9 cellular contexts compared by ENCODE assay signal in genomic region chr5:172985596-172985995, GRCh38. TPM values are rescaled to one million over a fixed set of nuclear protein-coding genes. Genes with fewer than 3 reads are reported as not detected.
DNase-seq lines count a peak whose midpoint lies in the region; TF ChIP-seq lines count a peak whose summit lies in the region.
"Had no signal": no experiment of that assay in that cellular context is flagged by ENCODE, and none has a peak within 500 bp of the region (broad histone marks: within the 10 kb centered on the region; RNA-seq: fewer than 3 reads in every experiment).

No MANE protein-coding gene starts in this region.

- TF ChIP-seq CTCF in GM12865 (IDR thresholded peaks at IDR 0.05; ENCODE audit: insufficient read depth, low read depth, low read length, missing control alignments) (no peak), OCI-LY3 (IDR thresholded peaks at IDR 0.05; ENCODE audit: low read depth, low read length) (no peak), neutrophil (IDR thresholded peaks at IDR 0.05) (no peak), WERI-Rb-1 (IDR thresholded peaks at IDR 0.05; ENCODE audit: low read depth, low read length) (no peak)

- no peak overlapping the region for H2AFZ ChIP-seq in OCI-LY3 (ENCODE audit: low read depth, low read length)

- H3K27ac ChIP-seq in OCI-LY3 (ENCODE audit: low read length) (peak overlapping the region; percentile 93), duodenal mucosa (ENCODE audit: low read depth, low read length) (no peak overlapping the region), neutrophil (peak overlapping the region; percentile 39), WERI-Rb-1 (no peak overlapping the region)

- peaks cover 12% of the 10 kb centered on the region for H3K4me1 ChIP-seq in OCI-LY3 (ENCODE audit: low read length)
- peaks cover 9 to 13% of the 10 kb centered on the region in 2 donors for H3K4me1 ChIP-seq in duodenal mucosa (ENCODE audit: control insufficient read depth in 1 of 2, insufficient read depth in 2 of 2, low read length in 2 of 2)
- peaks cover 22 to 25% of the 10 kb centered on the region in 2 experiments for H3K4me1 ChIP-seq in neutrophil (ENCODE audit: control insufficient read depth in 1 of 2, insufficient read depth in 1 of 2, low read depth in 1 of 2, low read length in 1 of 2)

- H3K4me3 ChIP-seq in GM12865 (ENCODE audit: low read depth, low read length) (peak overlapping the region; percentile 83), OCI-LY3 (ENCODE audit: low read length) (peak overlapping the region; percentile 98), duodenal mucosa (ENCODE audit: low read depth in 1 of 2, low read length in 2 of 2) (peak overlapping the region; percentile 8 to 11), neutrophil (ENCODE audit: low read depth in 1 of 2, low read length in 1 of 2) (no peak overlapping the region), H7 (ENCODE audit: insufficient read depth, low read depth, low read length) (no peak overlapping the region), WERI-Rb-1 (ENCODE audit: low read depth, low read length) (no peak overlapping the region)

- peaks cover 31% of the 10 kb centered on the region for H3K36me3 ChIP-seq in OCI-LY3 (replicated peaks; ENCODE audit: low read depth, low read length)
- H3K36me3 ChIP-seq in duodenal mucosa (ENCODE audit: control insufficient read depth in 1 of 2, insufficient read depth in 2 of 2, low read length in 2 of 2): peaks cover 0 to 13% of the 10 kb centered on the region in 2 donors
- H3K36me3 ChIP-seq in neutrophil: peaks cover 29% of the 10 kb centered on the region
- H3K36me3 ChIP-seq in H7 (replicated peaks; ENCODE audit: control insufficient read depth, insufficient read depth, low read length): no peaks in the 10 kb centered on the region
- H3K36me3 ChIP-seq in WERI-Rb-1: peaks cover 36% of the 10 kb centered on the region

- peaks cover 71% of the 10 kb centered on the region for H3K79me2 ChIP-seq in OCI-LY3 (ENCODE audit: low read length)

- H3K9ac ChIP-seq in OCI-LY3 (ENCODE audit: low read length) (peak overlapping the region; percentile 97), duodenal mucosa (ENCODE audit: low read depth in 1 of 2, low read length in 2 of 2) (no peak overlapping the region)

- peak overlapping the region; percentile 77 for H3K4me2 ChIP-seq in OCI-LY3 (ENCODE audit: low read length)

- no peaks in the 10 kb centered on the region for H3K27me3 ChIP-seq in OCI-LY3 (ENCODE audit: low read depth, low read length)
- H3K27me3 ChIP-seq in duodenal mucosa (ENCODE audit: control insufficient read depth in 1 of 2, insufficient read depth in 2 of 2, low read length in 2 of 2): no peaks in the 10 kb centered on the region
- H3K27me3 ChIP-seq in neutrophil: no peaks in the 10 kb centered on the region
- H3K27me3 ChIP-seq in H7 (ENCODE audit: control insufficient read depth, insufficient read depth, low read length): no peaks in the 10 kb centered on the region
- no peaks in the 10 kb centered on the region for H3K27me3 ChIP-seq in WERI-Rb-1 (ENCODE audit: insufficient read depth, low read depth, severe bottlenecking)

- no peak for DNase-seq in GM12865 (ENCODE audit: low read depth)
- no peak for DNase-seq in H7
- no peak for DNase-seq in NCI-H187 treated with DMSO at 0.1 percent for 48 hours (lab: John Stamatoyannopoulos, UW)
- no peak for DNase-seq in WERI-Rb-1
- DNase-seq: activated effector memory CD4-positive, alpha-beta T cell treated with Interleukin-2 at 50 U/mL for 16 hours; stimulated activated CD4-positive, alpha-beta T cell treated with anti-CD3 and anti-CD28 coated beads, Interleukin-1b, Interleukin-23, amount 100 ng/mL, for 48 hours had no signal

- H4K20me1 ChIP-seq in OCI-LY3 (ENCODE audit: insufficient read depth, low read length): peaks cover 30% of the 10 kb centered on the region

- H3K9me3 ChIP-seq in OCI-LY3 (ENCODE audit: insufficient read depth, low read length): no peaks in the 10 kb centered on the region
- no peaks in the 10 kb centered on the region for H3K9me3 ChIP-seq in duodenal mucosa (ENCODE audit: control insufficient read depth in 1 of 2, low read length in 2 of 2)
- H3K9me3 ChIP-seq in neutrophil: no peaks in the 10 kb centered on the region
- H3K9me3 ChIP-seq in WERI-Rb-1 (ENCODE audit: severe bottlenecking): no peaks in the 10 kb centered on the region

RNA-seq across cellular contexts. Expression of gene ATP6V0E1, which starts 2.0 kb away (rescaled TPM):
- total RNA-seq in H7 (2014; rRNA removed; shearing (Covaris generic)): 73.0 and 113 TPM in 2 replicates

RNA-seq across cellular contexts. Expression of gene RPL26L1, which starts 26.4 kb away (rescaled TPM):
- total RNA-seq in H7 (2014; rRNA removed; shearing (Covaris generic)): 42.7 and 45.9 TPM in 2 replicates

Comparison
In these comparisons a context has a peak if more than half of its experiments do, and no peak if none do; other contexts are left out.
1. H3K4me3 ChIP-seq: peak in GM12865 (single experiment), OCI-LY3 (single experiment) and duodenal mucosa (2 of 2); none in neutrophil (0 of 2), H7 (single experiment) and WERI-Rb-1 (single experiment).
2. H3K27ac ChIP-seq: peak in OCI-LY3 (single experiment) and neutrophil (single experiment); none in duodenal mucosa (single experiment) and WERI-Rb-1 (single experiment).